8 cellular contexts compared by ENCODE assay signal in the genomic region with DNA sequence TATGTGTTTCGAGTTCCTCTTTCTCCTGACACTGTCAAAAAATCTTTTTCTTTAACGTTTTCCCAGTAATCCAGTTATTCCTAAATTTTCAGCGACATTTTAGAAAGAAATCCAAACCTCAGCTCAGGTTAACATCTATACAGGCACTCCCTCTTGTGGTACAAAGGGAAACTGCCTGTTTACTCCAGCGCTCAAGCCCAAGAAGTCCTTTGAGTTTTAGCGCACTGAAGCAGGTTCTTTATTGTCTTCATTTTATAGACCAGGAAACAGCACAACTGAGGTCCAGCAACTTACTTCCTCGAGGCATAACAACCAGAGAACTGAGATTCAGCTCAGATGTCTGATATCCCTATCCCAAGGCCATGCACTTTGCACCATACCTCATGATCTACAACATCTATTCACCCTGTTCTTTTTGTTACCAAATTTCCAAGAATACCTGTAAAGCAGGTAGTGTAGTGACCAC.
DNase-seq lines count a peak whose midpoint lies in the region; ATAC-seq and TF ChIP-seq lines count a peak whose summit lies in the region.

No MANE protein-coding gene starts in this region.

- peaks cover 0 to 2% (median 0%) of the 10 kb centered on the region in 5 donors for H3K9me3 Mint-ChIP-seq in CD8-positive, alpha-beta memory T cell
- H3K9me3 Mint-ChIP-seq in stimulated activated effector memory CD8-positive, alpha-beta T cell treated with anti-CD3 and anti-CD28 coated beads, Interleukin-12 subunit alpha, Interleukin-12 subunit beta, amount 100 ng/mL, for 72 hours, result no peaks in the 10 kb centered on the region

- H4K20me1 ChIP-seq in GM23248 (ENCODE audit: insufficient read depth), result no peaks in the 10 kb centered on the region

- peaks cover 57% of the 10 kb centered on the region for H3F3A ChIP-seq in GM23248 (ENCODE audit: insufficient read depth)

- TF ChIP-seq CTCF in coronary artery (IDR thresholded peaks at IDR 0.05), result peak; percentile 75

- H3K27me3 ChIP-seq in CD8-positive, alpha-beta memory T cell (ENCODE audit: insufficient read depth, low read length, poor library complexity, severe bottlenecking), result no peaks in the 10 kb centered on the region
- no peaks in the 10 kb centered on the region for H3K27me3 ChIP-seq in GM23248 (replicated peaks; ENCODE audit: insufficient read depth)

- 4% methylated on average over 6 of the region's 6 CpGs for WGBS in GM23248 (ENCODE audit: low coverage in 1 of 2, low lambda C conversion rate in 2 of 2, missing lambda C conversion rate in 2 of 2), 2 experiments

- no peak overlapping the region for H3K27ac ChIP-seq in CD8-positive, alpha-beta memory T cell (ENCODE audit: low read depth, low read length)
- H3K27ac ChIP-seq in GM23248 (peak overlapping the region; percentile 48), coronary artery (peak overlapping the region; percentile 15 to 43)

- intact Hi-C loops in left colon (cut with DNase I, micrococcal nuclease), result loop anchor here in 1 of 2 donors (5.0 kb wide), 1 partner anchor 143 kb away; no protein-coding TSS in a partner anchor

- CTCF ChIA-PET in CD8-positive, alpha-beta memory T cell (lab: Charles Lee), result interaction anchor here (0.6 to 3.7 kb wide), 32 partner anchors 11 to 263 kb away, joined by 3 to 35 read pairs (median 4); no protein-coding TSS in a partner anchor

- no peaks in the 10 kb centered on the region for H3K9me2 ChIP-seq in GM23248 (ENCODE audit: insufficient read depth)

- peak overlapping the region; percentile 72 for H3K4me2 ChIP-seq in GM23248 (ENCODE audit: unreplicated experiment)

- DNase-seq in CD8-positive, alpha-beta memory T cell, result peak in 3 of 5 donors; percentile 39 to 61 (median 53)
- DNase-seq in GM23248, result peak; percentile 78
- DNase-seq in NCI-H1694 treated with DMSO at 0.1 percent for 48 hours (lab: John Stamatoyannopoulos, UW), result peak; percentile 75
- peak; percentile 9 for DNase-seq in T1000 (lab: John Stamatoyannopoulos, UW)
- DNase-seq in coronary artery (ENCODE audit: low spot score), result no peak
- DNase-seq in left colon, result peak; percentile 66 to 68
- peak; percentile 31 to 63 for DNase-seq in stimulated activated effector memory CD8-positive, alpha-beta T cell treated with anti-CD3 and anti-CD28 coated beads, Interleukin-12 subunit alpha, Interleukin-12 subunit beta, amount 100 ng/mL, for 72 hours (ENCODE audit: low spot score in 2 of 2)
- no peak for DNase-seq in UCSD-AML1 (lab: John Stamatoyannopoulos, UW; ENCODE audit: unreplicated experiment)

- peaks cover 97% of the 10 kb centered on the region for H3K79me2 ChIP-seq in GM23248 (ENCODE audit: insufficient read depth)

- H3K4me1 ChIP-seq in CD8-positive, alpha-beta memory T cell (ENCODE audit: insufficient read depth, low read length), result peaks cover 29% of the 10 kb centered on the region
- peaks cover 21% of the 10 kb centered on the region for H3K4me1 ChIP-seq in GM23248 (ENCODE audit: insufficient read depth)

- H3K27me3 Mint-ChIP-seq in CD8-positive, alpha-beta memory T cell, result no peaks in the 10 kb centered on the region

- peaks cover 1% of the 10 kb centered on the region for H3K36me3 ChIP-seq in CD8-positive, alpha-beta memory T cell (ENCODE audit: insufficient read depth, low read length)
- H3K36me3 ChIP-seq in GM23248 (ENCODE audit: low read depth), result peaks cover 8% of the 10 kb centered on the region

- peak overlapping the region; percentile 27 to 86 (median 62) for H3K27ac Mint-ChIP-seq in CD8-positive, alpha-beta memory T cell
- peak overlapping the region; percentile 91 for H3K27ac Mint-ChIP-seq in stimulated activated effector memory CD8-positive, alpha-beta T cell treated with anti-CD3 and anti-CD28 coated beads, Interleukin-12 subunit alpha, Interleukin-12 subunit beta, amount 100 ng/mL, for 72 hours

- H3K9ac ChIP-seq in GM23248, result peak overlapping the region; percentile 66

- H2AFZ ChIP-seq in GM23248, result no peak overlapping the region

- in situ Hi-C loops in GM23248 (cut with MboI), result no loop called here

- POLR2A ChIA-PET in CD8-positive, alpha-beta memory T cell (lab: Charles Lee), result interaction anchor here (0.5 to 1.0 kb wide), 4 partner anchors 58 to 144 kb away, joined by 3 to 5 read pairs (median 3); no protein-coding TSS in a partner anchor

- peaks cover 2% of the 10 kb centered on the region for H3K9me3 ChIP-seq in CD8-positive, alpha-beta memory T cell (ENCODE audit: low read length)
- H3K9me3 ChIP-seq in GM23248 (ENCODE audit: low read depth), result no peaks in the 10 kb centered on the region

- H3K4me3 ChIP-seq in CD8-positive, alpha-beta memory T cell (ENCODE audit: low read length), result no peak overlapping the region
- H3K4me3 ChIP-seq in GM23248, result peak overlapping the region; percentile 49
- peak overlapping the region; percentile 25 for H3K4me3 ChIP-seq in coronary artery

- H3K4me3 Mint-ChIP-seq in CD8-positive, alpha-beta memory T cell, result peak overlapping the region in 5 of 7 donors; percentile 1 to 64 (median 34)
- peak overlapping the region; percentile 24 for H3K4me3 Mint-ChIP-seq in stimulated activated effector memory CD8-positive, alpha-beta T cell treated with anti-CD3 and anti-CD28 coated beads, Interleukin-12 subunit alpha, Interleukin-12 subunit beta, amount 100 ng/mL, for 72 hours

- ATAC-seq in left colon, result peak; percentile 95
- ATAC-seq in stimulated activated effector memory CD8-positive, alpha-beta T cell treated with anti-CD3 and anti-CD28 coated beads, Interleukin-12 subunit alpha, Interleukin-12 subunit beta, amount 100 ng/mL, for 72 hours, result peak; percentile 79

- H3K4me1 Mint-ChIP-seq in CD8-positive, alpha-beta memory T cell, result peaks cover 64 to 78% (median 75%) of the 10 kb centered on the region in 3 donors
- peaks cover 73% of the 10 kb centered on the region for H3K4me1 Mint-ChIP-seq in stimulated activated effector memory CD8-positive, alpha-beta T cell treated with anti-CD3 and anti-CD28 coated beads, Interleukin-12 subunit alpha, Interleukin-12 subunit beta, amount 100 ng/mL, for 72 hours

- peaks cover 7 to 57% (median 7%) of the 10 kb centered on the region in 3 donors for H3K36me3 Mint-ChIP-seq in CD8-positive, alpha-beta memory T cell
- peaks cover 94% of the 10 kb centered on the region for H3K36me3 Mint-ChIP-seq in stimulated activated effector memory CD8-positive, alpha-beta T cell treated with anti-CD3 and anti-CD28 coated beads, Interleukin-12 subunit alpha, Interleukin-12 subunit beta, amount 100 ng/mL, for 72 hours

Comparison
In these comparisons a context has a peak if more than half of its experiments do, and no peak if none do; other contexts are left out.
1. DNase-seq: peak in CD8-positive, alpha-beta memory T cell (3 of 5), GM23248 (single experiment), NCI-H1694 treated with DMSO at 0.1 percent for 48 hours (single experiment), T1000 (single experiment), left colon (2 of 2) and stimulated activated effector memory CD8-positive, alpha-beta T cell treated with anti-CD3 and anti-CD28 coated beads, Interleukin-12 subunit alpha, Interleukin-12 subunit beta, amount 100 ng/mL, for 72 hours (2 of 2); none in coronary artery (single experiment) and UCSD-AML1 (single experiment).